ENCODE assay signal across 16 cellular contexts in the genomic region with DNA sequence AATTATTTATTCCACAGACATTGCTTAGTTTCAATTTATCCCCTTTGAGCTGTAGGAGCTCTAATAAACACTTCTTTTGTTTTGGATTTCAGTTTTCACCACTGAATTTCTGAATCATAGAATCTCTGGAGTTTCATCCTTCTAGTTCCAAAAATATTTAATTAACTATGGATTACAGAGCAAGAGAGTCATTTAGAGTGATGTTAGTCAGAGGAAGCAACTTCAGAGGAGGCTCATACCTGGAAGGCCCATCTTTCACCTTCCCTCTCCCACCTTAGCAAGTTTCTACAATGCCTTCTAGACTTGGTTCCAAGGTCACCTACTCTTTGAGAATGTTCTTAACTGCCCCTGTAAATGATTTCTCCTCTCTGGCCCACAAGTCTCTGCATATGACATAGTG.
"Had no signal": no experiment of that assay in that cellular context is flagged by ENCODE, and none has a peak within 500 bp of the region (broad histone marks: within the 10 kb centered on the region; RNA-seq: fewer than 3 reads in every experiment).

No MANE protein-coding gene starts in this region.

- H3K9me3 ChIP-seq: body of pancreas, spleen had no signal

- H3K27ac ChIP-seq: body of pancreas, heart left ventricle, neural progenitor cell, parathyroid adenoma, spleen had no signal

- H3K27me3 ChIP-seq: body of pancreas, heart left ventricle, neural progenitor cell, spleen had no signal

- H3K36me3 ChIP-seq: heart left ventricle, neural progenitor cell, spleen had no signal

- H3K4me1 ChIP-seq: body of pancreas, heart left ventricle, neural progenitor cell, parathyroid adenoma, spleen had no signal

- H3K4me3 ChIP-seq: body of pancreas, heart left ventricle, neural progenitor cell, spleen had no signal

- DNase-seq: activated CD4-positive, alpha-beta T cell treated with anti-CD3 and anti-CD28 coated beads, Interleukin-2, amount 50 U/mL, for 1 hour; activated CD4-positive, CD25-positive, alpha-beta regulatory T cell; activated naive CD4-positive, alpha-beta T cell treated with anti-CD3 and anti-CD28 coated beads, Interleukin-2, amount 50 U/mL, for 16 hours; activated T-cell treated with anti-CD3 and anti-CD28 coated beads, Interleukin-2, amount 50 U/mL, for 1 hour; body of pancreas; dermis blood vessel endothelial cell; heart left ventricle; islet precursor cell; right cardiac atrium; spleen; stimulated activated CD4-positive, alpha-beta T cell treated with anti-CD3 and anti-CD28 coated beads, Interleukin-1b, Interleukin-23, amount 100 ng/mL, for 48 hours; stimulated activated naive B cell treated with anti-CD40 and anti-IgM and Interleukin-4, amounts not matched to agents 10 μg/mL and 1 μg/mL and 100 μg/mL, for 72 hours; T-helper 17 cell; trophoblast cell had no signal

- ATAC-seq: body of pancreas; heart left ventricle; right cardiac atrium; stimulated activated naive B cell treated with anti-CD40 and anti-IgM and Interleukin-4, amounts not matched to agents 10 μg/mL and 1 μg/mL and 100 μg/mL, for 72 hours; T-helper 17 cell had no signal
